In the genomic region with DNA sequence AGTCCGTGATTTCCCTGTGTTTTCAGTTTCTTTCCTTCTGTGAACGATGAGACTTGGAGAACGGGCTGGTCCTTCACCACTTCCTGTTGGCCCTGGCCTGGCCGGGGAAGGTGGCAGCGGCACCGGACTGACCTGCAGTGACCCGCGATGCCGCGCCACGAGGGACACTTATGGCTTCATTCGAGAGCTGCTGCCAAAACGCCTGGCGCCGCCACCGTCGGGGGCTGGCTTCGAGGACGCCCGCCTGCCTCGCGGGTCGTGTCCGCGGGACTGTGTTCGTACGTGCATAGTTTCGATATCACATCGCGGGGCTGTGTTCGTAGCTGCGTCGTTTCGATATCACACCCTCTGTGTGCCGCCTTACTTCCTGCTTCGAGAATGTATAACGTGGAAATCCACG, we compare ENCODE assay signal across 1 cellular context.
TF ChIP-seq lines count a peak whose summit lies in the region.

No MANE protein-coding gene starts in this region.

TF ChIP-seq in IMR-90, 13 proteins besides CTCF, POLR2A, EP300 and RAD21:
- no peak for TF ChIP-seq BHLHE40 (IDR thresholded peaks at IDR 0.05; ENCODE audit: low read depth, low read length)
